ENCODE assay signal across 11 cellular contexts in the genomic region with DNA sequence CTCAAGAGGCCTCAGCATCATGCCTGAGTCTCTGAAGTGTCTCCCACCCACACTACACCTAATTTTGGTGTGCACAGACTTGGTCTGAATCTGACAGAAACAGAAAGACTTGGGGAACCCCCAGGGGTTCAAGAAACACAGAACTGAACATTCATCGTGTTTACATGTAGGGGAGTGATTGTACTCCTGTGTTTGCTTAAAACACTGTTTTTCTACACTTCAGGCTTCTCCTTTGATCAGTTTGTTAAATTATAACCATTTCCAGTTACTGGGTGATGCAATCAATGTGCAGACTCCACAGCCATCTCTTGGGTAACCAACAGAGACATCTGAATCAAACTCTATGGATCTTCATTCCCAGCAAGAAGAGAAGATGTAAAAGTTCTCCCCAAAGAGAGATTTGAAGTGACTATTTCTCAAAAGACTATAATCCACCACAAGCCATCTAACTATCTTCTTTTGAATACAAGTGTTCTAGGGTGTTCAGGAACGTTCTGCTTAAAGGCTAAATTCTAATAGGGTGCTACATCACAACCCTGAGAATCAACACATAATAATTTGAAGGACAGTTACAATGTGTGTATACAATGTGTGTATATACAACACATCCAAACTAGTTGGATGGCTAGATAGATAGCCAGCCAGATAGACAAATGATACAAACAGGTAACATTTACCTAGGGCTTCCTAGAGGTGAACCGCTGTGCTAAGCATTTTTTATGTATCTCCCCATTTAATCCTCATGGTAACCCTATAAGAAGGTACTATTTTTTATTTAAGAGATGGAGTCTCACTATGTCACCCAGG.
DNase-seq lines count a peak whose midpoint lies in the region; ATAC-seq lines count a peak whose summit lies in the region.
"Had no signal": no experiment of that assay in that cellular context is flagged by ENCODE, and none has a peak within 500 bp of the region (broad histone marks: within the 10 kb centered on the region; RNA-seq: fewer than 3 reads in every experiment).

No MANE protein-coding gene starts in this region.

- H3K36me3 ChIP-seq in SK-N-MC (ENCODE audit: insufficient read depth, low read length): no peaks in the 10 kb centered on the region; the same call in 1 of the 2 replicates

- H3K9me3 ChIP-seq in SK-N-MC (ENCODE audit: low read depth, low read length): no peaks in the 10 kb centered on the region

- no peak overlapping the region for H3K9ac ChIP-seq in SK-N-MC (ENCODE audit: insufficient read length)

- H3K27ac ChIP-seq in SK-N-MC: peak overlapping the region; percentile 60; the same call in 1 of the 2 replicates

- H3K4me3 ChIP-seq in SK-N-MC: no peak overlapping the region
- H3K4me3 ChIP-seq: smooth muscle cell had no signal

- ATAC-seq in HG02610 (IDR thresholded peaks at IDR 0.05; ENCODE audit: unreplicated experiment) (peak; percentile 89), HG03159 (IDR thresholded peaks at IDR 0.05; ENCODE audit: unreplicated experiment) (no peak)
- ATAC-seq in stimulated activated naive CD8-positive, alpha-beta T cell treated with anti-CD3 and anti-CD28 coated beads, Interleukin-15, Interleukin-2, amounts not matched to agents 100 U/mL and 50 U/mL, for 24 hours: peak; percentile 91

- peak; percentile 15 for DNase-seq in activated naive CD4-positive, alpha-beta T cell treated with Interleukin-2 at 50 U/mL for 16 hours
- DNase-seq in activated naive CD4-positive, alpha-beta T cell (lab: John Stamatoyannopoulos, UW): no peak
- no peak for DNase-seq in SK-N-MC (ENCODE audit: low read depth, low spot score)
- no peak for DNase-seq in stimulated activated naive CD8-positive, alpha-beta T cell treated with anti-CD3 and anti-CD28 coated beads, Interleukin-15, Interleukin-2, amounts not matched to agents 100 U/mL and 50 U/mL, for 24 hours
- no peak for DNase-seq in NCI-H2107 treated with DMSO at 0.1 percent for 48 hours (lab: John Stamatoyannopoulos, UW; ENCODE audit: unreplicated experiment)
- no peak for DNase-seq in NOMO-1 treated with DMSO at 0.1 percent for 48 hours (lab: John Stamatoyannopoulos, UW; ENCODE audit: unreplicated experiment)
- DNase-seq: activated CD4-positive, alpha-beta T cell treated with anti-CD3 and anti-CD28 coated beads, Interleukin-2, amount 50 U/mL, for 1 hour; NCI-H1105 treated with DMSO at 0.1 percent for 48 hours had no signal
